1 cellular context compared by ENCODE assay signal in the genomic region with DNA sequence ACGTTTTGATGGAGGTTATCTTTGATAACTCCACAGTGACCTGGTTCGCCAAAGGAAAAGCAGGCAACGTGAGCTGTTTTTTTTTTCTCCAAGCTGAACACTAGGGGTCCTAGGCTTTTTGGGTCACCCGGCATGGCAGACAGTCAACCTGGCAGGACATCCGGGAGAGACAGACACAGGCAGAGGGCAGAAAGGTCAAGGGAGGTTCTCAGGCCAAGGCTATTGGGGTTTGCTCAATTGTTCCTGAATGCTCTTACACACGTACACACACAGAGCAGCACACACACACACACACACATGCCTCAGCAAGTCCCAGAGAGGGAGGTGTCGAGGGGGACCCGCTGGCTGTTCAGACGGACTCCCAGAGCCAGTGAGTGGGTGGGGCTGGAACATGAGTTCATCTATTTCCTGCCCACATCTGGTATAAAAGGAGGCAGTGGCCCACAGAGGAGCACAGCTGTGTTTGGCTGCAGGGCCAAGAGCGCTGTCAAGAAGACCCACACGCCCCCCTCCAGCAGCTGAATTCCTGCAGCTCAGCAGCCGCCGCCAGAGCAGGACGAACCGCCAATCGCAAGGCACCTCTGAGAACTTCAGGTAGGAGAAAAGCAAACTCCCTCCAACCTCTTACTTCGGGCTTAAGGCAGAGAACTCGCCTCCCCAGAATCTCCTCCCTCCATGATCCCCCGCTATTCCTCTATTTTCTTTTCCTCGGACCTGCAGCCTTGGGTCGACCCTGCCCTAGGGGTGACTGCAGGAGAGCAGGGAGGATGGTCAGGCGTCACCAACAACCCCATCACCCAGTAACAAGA.
A peak's percentile ranks its signal among the peaks of the same experiment; 100 is the strongest.
TF ChIP-seq lines count a peak whose summit lies in the region.

Gene SERPINE1, plus strand, starts transcription at position 454 of the 809 bp plus-strand sequence. CDS start 1,290 bp downstream, outside the sequence.

TF ChIP-seq in K562, 482 proteins besides CTCF, POLR2A, EP300 and RAD21 (continued from another document):
- TF ChIP-seq, protein P1, sequence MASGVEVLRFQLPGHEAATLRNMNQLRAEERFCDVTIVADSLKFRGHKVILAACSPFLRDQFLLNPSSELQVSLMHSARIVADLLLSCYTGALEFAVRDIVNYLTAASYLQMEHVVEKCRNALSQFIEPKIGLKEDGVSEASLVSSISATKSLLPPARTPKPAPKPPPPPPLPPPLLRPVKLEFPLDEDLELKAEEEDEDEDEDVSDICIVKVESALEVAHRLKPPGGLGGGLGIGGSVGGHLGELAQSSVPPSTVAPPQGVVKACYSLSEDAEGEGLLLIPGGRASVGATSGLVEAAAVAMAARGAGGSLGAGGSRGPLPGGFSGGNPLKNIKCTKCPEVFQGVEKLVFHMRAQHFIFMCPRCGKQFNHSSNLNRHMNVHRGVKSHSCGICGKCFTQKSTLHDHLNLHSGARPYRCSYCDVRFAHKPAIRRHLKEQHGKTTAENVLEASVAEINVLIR (CRISPR knock-in tag; IDR thresholded peaks at IDR 0.05), result 0 out of 2 replicates have a peak, but pooled peaks have one; percentile 20
- TF ChIP-seq MEF2D (tag; conservative IDR thresholded peaks at IDR 0.05; ENCODE audit: low read depth) (0 out of 2 replicates have a peak, but pooled peaks have one; percentile 9), ZBTB11 (CRISPR knock-in tag; IDR thresholded peaks at IDR 0.05) (0 out of 6 replicates have a peak, but pooled peaks of 1 of the 3 experiments have one; percentile 32), GABPB1 (CRISPR knock-in tag; IDR thresholded peaks at IDR 0.05) (no peak), CREM (IDR thresholded peaks at IDR 0.05; ENCODE audit: low read depth) (0 out of 2 replicates have a peak, but pooled peaks have one; percentile 7), SAFB2 (IDR thresholded peaks at IDR 0.05; ENCODE audit: borderline replicate concordance, low read depth, low read length, severe bottlenecking) (no peak), ZNF830 (CRISPR knock-in tag; IDR thresholded peaks at IDR 0.05) (peak; percentile 39; the same call in 1 of the 2 replicates), NR2C2 (CRISPR knock-in tag; IDR thresholded peaks at IDR 0.05) (0 out of 2 replicates have a peak, but pooled peaks have one; percentile 33), NR2C2 (tag; IDR thresholded peaks at IDR 0.05) (peak; percentile 72; the same call in 1 of the 2 replicates), HDAC1 (IDR thresholded peaks at IDR 0.05) (0 out of 4 replicates have a peak, but pooled peaks of 1 of the 2 experiments have one; percentile 18), ZNF717 (CRISPR knock-in tag; IDR thresholded peaks at IDR 0.05) (no peak), SRSF7 (optimal IDR thresholded peaks at IDR 0.05; ENCODE audit: low read depth, low read length) (no peak), STAT5A (IDR thresholded peaks at IDR 0.05; ENCODE audit: borderline replicate concordance, low read length) (no peak), ZFPM2 (CRISPR knock-in tag; IDR thresholded peaks at IDR 0.05) (no peak), YY1 (IDR thresholded peaks at IDR 0.05; ENCODE audit: borderline replicate concordance in 1 of 3, control insufficient read depth in 1 of 3, extremely low read depth in 1 of 3, insufficient read depth in 3 of 3, insufficient read length in 1 of 3, insufficient replicate concordance in 2 of 3, low read depth in 1 of 3, low read length in 2 of 3) (peak in 1 of 3 experiments; percentile 23), IRF9 (tag; IDR thresholded peaks at IDR 0.05) (peak; percentile 18; the same call in 1 of the 2 replicates), ATF7 (IDR thresholded peaks at IDR 0.05) (0 out of 2 replicates have a peak, but pooled peaks have one; percentile 22), ELF4 (CRISPR knock-in tag; IDR thresholded peaks at IDR 0.05) (0 out of 2 replicates have a peak, but pooled peaks have one; percentile 48), JUND (IDR thresholded peaks at IDR 0.05; ENCODE audit: borderline replicate concordance, low read depth, low read length) (no peak), JUND (tag; IDR thresholded peaks at IDR 0.05; ENCODE audit: borderline replicate concordance, low read depth, low read length) (peak; percentile 10; the same call in 1 of the 3 replicates), ZNF197 (CRISPR knock-in tag; IDR thresholded peaks at IDR 0.05; ENCODE audit: low read depth) (0 out of 2 replicates have a peak, but pooled peaks have one; percentile 33), MNT (conservative IDR thresholded peaks at IDR 0.05) (peak in 1 of 2 experiments; percentile 49; a peak in 1 of 4 replicates), ZKSCAN8 (CRISPR knock-in tag; IDR thresholded peaks at IDR 0.05) (peak; percentile 52; the same call in 1 of the 2 replicates), ETV1 (tag; conservative IDR thresholded peaks at IDR 0.05; ENCODE audit: low read depth) (peak; percentile 41), DPF2 (IDR thresholded peaks at IDR 0.05) (peak; percentile 54), RBFOX2 (IDR thresholded peaks at IDR 0.05; ENCODE audit: low read depth, low read length) (peak; percentile 70)
- TF ChIP-seq, protein P2, sequence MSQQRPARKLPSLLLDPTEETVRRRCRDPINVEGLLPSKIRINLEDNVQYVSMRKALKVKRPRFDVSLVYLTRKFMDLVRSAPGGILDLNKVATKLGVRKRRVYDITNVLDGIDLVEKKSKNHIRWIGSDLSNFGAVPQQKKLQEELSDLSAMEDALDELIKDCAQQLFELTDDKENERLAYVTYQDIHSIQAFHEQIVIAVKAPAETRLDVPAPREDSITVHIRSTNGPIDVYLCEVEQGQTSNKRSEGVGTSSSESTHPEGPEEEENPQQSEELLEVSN (IDR thresholded peaks at IDR 0.05; ENCODE audit: borderline replicate concordance in 1 of 2, extremely low read depth in 1 of 2, insufficient read depth in 1 of 2, insufficient read length in 1 of 2, low read depth in 1 of 2, low read length in 1 of 2, poor library complexity in 1 of 2, severe bottlenecking in 1 of 2), result peak in 1 of 2 experiments; percentile 23
- TF ChIP-seq, protein P3, sequence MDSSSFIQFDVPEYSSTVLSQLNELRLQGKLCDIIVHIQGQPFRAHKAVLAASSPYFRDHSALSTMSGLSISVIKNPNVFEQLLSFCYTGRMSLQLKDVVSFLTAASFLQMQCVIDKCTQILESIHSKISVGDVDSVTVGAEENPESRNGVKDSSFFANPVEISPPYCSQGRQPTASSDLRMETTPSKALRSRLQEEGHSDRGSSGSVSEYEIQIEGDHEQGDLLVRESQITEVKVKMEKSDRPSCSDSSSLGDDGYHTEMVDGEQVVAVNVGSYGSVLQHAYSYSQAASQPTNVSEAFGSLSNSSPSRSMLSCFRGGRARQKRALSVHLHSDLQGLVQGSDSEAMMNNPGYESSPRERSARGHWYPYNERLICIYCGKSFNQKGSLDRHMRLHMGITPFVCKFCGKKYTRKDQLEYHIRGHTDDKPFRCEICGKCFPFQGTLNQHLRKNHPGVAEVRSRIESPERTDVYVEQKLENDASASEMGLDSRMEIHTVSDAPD (CRISPR knock-in tag; IDR thresholded peaks at IDR 0.05), result no peak
- TF ChIP-seq, protein P4, sequence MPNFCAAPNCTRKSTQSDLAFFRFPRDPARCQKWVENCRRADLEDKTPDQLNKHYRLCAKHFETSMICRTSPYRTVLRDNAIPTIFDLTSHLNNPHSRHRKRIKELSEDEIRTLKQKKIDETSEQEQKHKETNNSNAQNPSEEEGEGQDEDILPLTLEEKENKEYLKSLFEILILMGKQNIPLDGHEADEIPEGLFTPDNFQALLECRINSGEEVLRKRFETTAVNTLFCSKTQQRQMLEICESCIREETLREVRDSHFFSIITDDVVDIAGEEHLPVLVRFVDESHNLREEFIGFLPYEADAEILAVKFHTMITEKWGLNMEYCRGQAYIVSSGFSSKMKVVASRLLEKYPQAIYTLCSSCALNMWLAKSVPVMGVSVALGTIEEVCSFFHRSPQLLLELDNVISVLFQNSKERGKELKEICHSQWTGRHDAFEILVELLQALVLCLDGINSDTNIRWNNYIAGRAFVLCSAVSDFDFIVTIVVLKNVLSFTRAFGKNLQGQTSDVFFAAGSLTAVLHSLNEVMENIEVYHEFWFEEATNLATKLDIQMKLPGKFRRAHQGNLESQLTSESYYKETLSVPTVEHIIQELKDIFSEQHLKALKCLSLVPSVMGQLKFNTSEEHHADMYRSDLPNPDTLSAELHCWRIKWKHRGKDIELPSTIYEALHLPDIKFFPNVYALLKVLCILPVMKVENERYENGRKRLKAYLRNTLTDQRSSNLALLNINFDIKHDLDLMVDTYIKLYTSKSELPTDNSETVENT (CRISPR knock-in tag; IDR thresholded peaks at IDR 0.05), result no peak
TF ChIP-seq in K562: peak in this region for 63.
